Comparison of ENCODE assay signal across 13 cellular contexts in genomic region chr7:47150497-47151260, GRCh38.
A peak's percentile ranks its signal among the peaks of the same experiment; 100 is the strongest.
DNase-seq lines count a peak whose midpoint lies in the region; ATAC-seq, FAIRE-seq and TF ChIP-seq lines count a peak whose summit lies in the region.
"Had no signal": no experiment of that assay in that cellular context is flagged by ENCODE, and none has a peak within 500 bp of the region (broad histone marks: within the 10 kb centered on the region; RNA-seq: fewer than 3 reads in every experiment).

No MANE protein-coding gene starts in this region.

- no peak overlapping the region for H3K9ac ChIP-seq in mesendoderm (ENCODE audit: low read length)
- H3K9ac ChIP-seq: KMS-11 had no signal

- peaks cover 28% of the 10 kb centered on the region for H3K4me1 ChIP-seq in ACC112 (ENCODE audit: control insufficient read depth, insufficient read depth, low read length, unreplicated experiment)
- no peaks in the 10 kb centered on the region for H3K4me1 ChIP-seq in mesendoderm (ENCODE audit: control insufficient read depth, low read depth, low read length)
- H3K4me1 ChIP-seq in left lung = peaks cover 14 to 28% of the 10 kb centered on the region in 2 donors

- CTCF ChIA-PET in activated CD4-positive, alpha-beta memory T cell treated with anti-CD3 and anti-CD28 coated beads for 36 hours (lab: Charles Lee) = no interaction called here

- H4K8ac ChIP-seq in mesendoderm (ENCODE audit: low read depth, low read length) = no peak overlapping the region

- H3K56ac ChIP-seq in mesendoderm (ENCODE audit: low read length) = no peak overlapping the region

- H2AK5ac ChIP-seq in mesendoderm (ENCODE audit: low read length) = no peak overlapping the region

- DNase-seq in LHCN-M2 (ENCODE audit: low read depth) (peak; percentile 28), RCC 7860 (ENCODE audit: low spot score) (no peak), mesendoderm (peak; percentile 1), NCI-H345 treated with DMSO at 0.1 percent for 48 hours (lab: John Stamatoyannopoulos, UW; ENCODE audit: unreplicated experiment) (no peak), left lung (no peak)
- DNase-seq in activated CD4-positive, alpha-beta memory T cell treated with anti-CD3 and anti-CD28 coated beads for 36 hours = no peak
- DNase-seq: NCI-H187, NCI-H226 had no signal

- no peak overlapping the region for H2BK5ac ChIP-seq in mesendoderm (ENCODE audit: low read length)

- no peaks in the 10 kb centered on the region for H3K27me3 Mint-ChIP-seq in activated CD4-positive, alpha-beta memory T cell treated with anti-CD3 and anti-CD28 coated beads for 36 hours

- no peaks in the 10 kb centered on the region for H3K79me1 ChIP-seq in mesendoderm (ENCODE audit: low read length)

- FAIRE-seq in RCC 7860 (lab: Jason Lieb, UNC) = peak; percentile 7

- POLR2A ChIA-PET in activated CD4-positive, alpha-beta memory T cell treated with anti-CD3 and anti-CD28 coated beads for 36 hours (lab: Charles Lee) = no interaction called here

- H3K27ac ChIP-seq in ACC112 (ENCODE audit: low read depth, low read length) (peak overlapping the region; percentile 49), mesendoderm (ENCODE audit: low read depth, low read length) (no peak overlapping the region), left lung (no peak overlapping the region)
- H3K27ac ChIP-seq: C4-2B, KMS-11 had no signal

- H3K4me3 Mint-ChIP-seq in activated CD4-positive, alpha-beta memory T cell treated with anti-CD3 and anti-CD28 coated beads for 36 hours = no peak overlapping the region

- H3K18ac ChIP-seq in mesendoderm (ENCODE audit: low read length) = no peak overlapping the region

- ATAC-seq in HG03571 (IDR thresholded peaks at IDR 0.05; ENCODE audit: unreplicated experiment) (no peak), left lung (no peak)
- ATAC-seq: HCT116 had no signal

- H3K23ac ChIP-seq in mesendoderm (ENCODE audit: low read length) = no peak overlapping the region

- H3K36me3 Mint-ChIP-seq in activated CD4-positive, alpha-beta memory T cell treated with anti-CD3 and anti-CD28 coated beads for 36 hours = no peaks in the 10 kb centered on the region

- H2AFZ ChIP-seq in ACC112 (ENCODE audit: low read length, unreplicated experiment) = peak overlapping the region; percentile 44

- no peaks in the 10 kb centered on the region for H3K4me1 Mint-ChIP-seq in activated CD4-positive, alpha-beta memory T cell treated with anti-CD3 and anti-CD28 coated beads for 36 hours (ENCODE audit: low read depth)

- H3K27ac Mint-ChIP-seq in activated CD4-positive, alpha-beta memory T cell treated with anti-CD3 and anti-CD28 coated beads for 36 hours = no peak overlapping the region

- no CpG with 5 or more reads among the region's 4 CpGs for WGBS in mesendoderm (ENCODE audit: extremely low coverage, insufficient coverage, low lambda C conversion rate)

- no peaks in the 10 kb centered on the region for H3K27me3 ChIP-seq in ACC112 (ENCODE audit: insufficient read depth, low read length)
- no peaks in the 10 kb centered on the region for H3K27me3 ChIP-seq in mesendoderm (ENCODE audit: insufficient read depth, low read length, poor library complexity)
- H3K27me3 ChIP-seq in left lung = no peaks in the 10 kb centered on the region

- TF ChIP-seq CTCF in left lung (IDR thresholded peaks at IDR 0.05) = no peak

- H3K36me3 ChIP-seq in ACC112 (ENCODE audit: insufficient read depth, low read length) (no peaks in the 10 kb centered on the region), mesendoderm (ENCODE audit: control insufficient read depth, insufficient read depth, low read length) (no peaks in the 10 kb centered on the region), left lung (no peaks in the 10 kb centered on the region)

- H3K4me3 ChIP-seq in ACC112 (ENCODE audit: low read depth, low read length) (no peak overlapping the region), mesendoderm (ENCODE audit: low read length) (no peak overlapping the region), left lung (no peak overlapping the region)

- no peak overlapping the region for H2BK120ac ChIP-seq in mesendoderm (ENCODE audit: low read depth, low read length)

- no peak overlapping the region for H3K4ac ChIP-seq in mesendoderm (ENCODE audit: low read depth, low read length)

- no peaks in the 10 kb centered on the region for H3K9me3 ChIP-seq in left lung

- H3K9me3 Mint-ChIP-seq in activated CD4-positive, alpha-beta memory T cell treated with anti-CD3 and anti-CD28 coated beads for 36 hours = no peaks in the 10 kb centered on the region

- no peak overlapping the region for H4K5ac ChIP-seq in mesendoderm (ENCODE audit: low read length)

- H3K79me2 ChIP-seq in ACC112 (ENCODE audit: control insufficient read depth, insufficient read depth, low read length, unreplicated experiment) (no peaks in the 10 kb centered on the region), mesendoderm (ENCODE audit: control insufficient read depth, insufficient read depth, low read length) (no peaks in the 10 kb centered on the region)

- H2BK15ac ChIP-seq in mesendoderm (replicated peaks; ENCODE audit: low read depth) = no peak overlapping the region

- intact Hi-C loops in activated CD4-positive, alpha-beta memory T cell treated with anti-CD3 and anti-CD28 coated beads for 36 hours (cut with micrococcal nuclease) = no loop called here
- intact Hi-C loops in left lung (cut with DNase I) = no loop called here

- H3K4me2 ChIP-seq in mesendoderm (ENCODE audit: low read length) = no peak overlapping the region
- H3K4me2 ChIP-seq: KMS-11 had no signal

Comparison
In these comparisons a context has a peak if more than half of its experiments do, and no peak if none do; other contexts are left out.
1. DNase-seq: peak in LHCN-M2 (single experiment) and mesendoderm (single experiment); none in RCC 7860 (single experiment), activated CD4-positive, alpha-beta memory T cell treated with anti-CD3 and anti-CD28 coated beads for 36 hours (single experiment), NCI-H345 treated with DMSO at 0.1 percent for 48 hours (single experiment) and left lung (0 of 2).